Comparison of ENCODE assay signal across 1 cellular context in genomic region chr12:75666126-75666979, GRCh38.
TF ChIP-seq lines count a peak whose summit lies in the region.

No MANE protein-coding gene starts in this region.

TF ChIP-seq in SK-N-SH treated with all-trans-retinoic acid at 6 μM for 48 hours, 23 proteins besides CTCF, POLR2A, EP300 and RAD21 (continued from another document):
- TF ChIP-seq, protein P1, sequence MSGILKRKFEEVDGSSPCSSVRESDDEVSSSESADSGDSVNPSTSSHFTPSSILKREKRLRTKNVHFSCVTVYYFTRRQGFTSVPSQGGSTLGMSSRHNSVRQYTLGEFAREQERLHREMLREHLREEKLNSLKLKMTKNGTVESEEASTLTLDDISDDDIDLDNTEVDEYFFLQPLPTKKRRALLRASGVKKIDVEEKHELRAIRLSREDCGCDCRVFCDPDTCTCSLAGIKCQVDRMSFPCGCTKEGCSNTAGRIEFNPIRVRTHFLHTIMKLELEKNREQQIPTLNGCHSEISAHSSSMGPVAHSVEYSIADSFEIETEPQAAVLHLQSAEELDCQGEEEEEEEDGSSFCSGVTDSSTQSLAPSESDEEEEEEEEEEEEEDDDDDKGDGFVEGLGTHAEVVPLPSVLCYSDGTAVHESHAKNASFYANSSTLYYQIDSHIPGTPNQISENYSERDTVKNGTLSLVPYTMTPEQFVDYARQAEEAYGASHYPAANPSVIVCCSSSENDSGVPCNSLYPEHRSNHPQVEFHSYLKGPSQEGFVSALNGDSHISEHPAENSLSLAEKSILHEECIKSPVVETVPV (CRISPR knock-in tag; IDR thresholded peaks at IDR 0.05) = no peak
- TF ChIP-seq PPARA (CRISPR knock-in tag; IDR thresholded peaks at IDR 0.05; ENCODE audit: borderline replicate concordance) = no peak
TF ChIP-seq in SK-N-SH treated with all-trans-retinoic acid at 6 μM for 48 hours: peak in this region for 0.
